In genomic region chr21:28745131-28746055, GRCh38 we compare ENCODE assay signal across 8 cellular contexts.
A peak's percentile ranks its signal among the peaks of the same experiment; 100 is the strongest.
DNase-seq lines count a peak whose midpoint lies in the region; ATAC-seq, FAIRE-seq and TF ChIP-seq lines count a peak whose summit lies in the region.

No MANE protein-coding gene starts in this region.

- FAIRE-seq in GM12878 (lab: Jason Lieb, UNC): peak; percentile 84

- POLR2A ChIA-PET in GM12878 (lab: Charles Lee): no interaction called here

- no peak for TF ChIP-seq POLR2A in GM12878 (IDR thresholded peaks at IDR 0.05; ENCODE audit: low read depth, low read length)

- 0 out of 2 replicates have a peak overlapping the region, but pooled peaks have one; percentile 4 for H3K9ac ChIP-seq in GM12878 (ENCODE audit: control insufficient read depth, insufficient read depth, low read length)

- in situ Hi-C loops in GM12878 (cut with MboI): loop anchor here (5.0 kb wide), 1 partner anchor 1903 kb away; no protein-coding TSS in a partner anchor

- H3K79me2 ChIP-seq in GM12878 (ENCODE audit: control insufficient read depth, insufficient read depth, low read length): no peaks in the 10 kb centered on the region

- TF ChIP-seq CTCF in GM12878 (IDR thresholded peaks at IDR 0.05 in 2 of 3, conservative IDR thresholded peaks at IDR 0.05 in 1 of 3; ENCODE audit: control insufficient read depth in 2 of 3, extremely low read depth in 1 of 3, insufficient read depth in 1 of 3, low read depth in 3 of 3, low read length in 3 of 3): peak; percentile 85 to 94 (median 94)

- intact Hi-C loops in GM12878 (cut with micrococcal nuclease; ENCODE audit: unreplicated experiment): loop anchor here (1.0 to 2.0 kb wide), 3 partner anchors 195 to 1897 kb away; no protein-coding TSS in a partner anchor
- intact Hi-C loops in sciatic nerve (cut with DNase I): no loop called here

- peak overlapping the region; percentile 44; the same call in 1 of the 2 replicates for H3K4me3 ChIP-seq in GM12878

- no peaks in the 10 kb centered on the region for H4K20me1 ChIP-seq in GM12878 (ENCODE audit: control insufficient read depth, insufficient read depth)

- RAD21 ChIA-PET in GM12878 (lab: Charles Lee; ENCODE audit: unreplicated experiment): interaction anchor here (0.8 to 2.3 kb wide), 9 partner anchors 10 to 1898 kb away, joined by 3 to 22 read pairs (median 5); a partner anchor contains a TSS

- CTCF ChIA-PET in GM12878 (lab: Yijun Ruan, JAX): interaction anchor here (0.7 to 4.2 kb wide), 45 partner anchors 9 to 1929 kb away, joined by 3 to 42 read pairs (median 3); no protein-coding TSS in a partner anchor

- SMC1A ChIA-PET in GM12878 (lab: Charles Lee; ENCODE audit: uncharacterized antibody, unreplicated experiment): interaction anchor here (0.8 to 2.8 kb wide), 19 partner anchors 10 to 1897 kb away, joined by 3 to 23 read pairs (median 4); no protein-coding TSS in a partner anchor

- H3K27me3 ChIP-seq in GM12878 (replicated peaks in 1 of 2; ENCODE audit: control insufficient read depth in 2 of 2, insufficient read depth in 2 of 2, low read length in 1 of 2): no peaks in the 10 kb centered on the region

- H3K4me2 ChIP-seq in GM12878 (ENCODE audit: control insufficient read depth, insufficient read depth): peak overlapping the region; percentile 76

- peak; percentile 8 to 28 for DNase-seq in NCI-H187 (lab: John Stamatoyannopoulos, UW)
- DNase-seq in T-helper 9 cell: peak; percentile 50
- DNase-seq in GM12878 (ENCODE audit: low read depth, low spot score): peak; percentile 33
- peak in 45 of 51 donors; percentile 2 to 89 (median 40) for DNase-seq in hypothalamus (lab: John Stamatoyannopoulos, UW)
- peak; percentile 84 for DNase-seq in sciatic nerve (ENCODE audit: low spot score)
- DNase-seq in NK-92 (lab: John Stamatoyannopoulos, UW; ENCODE audit: unreplicated experiment): no peak

- H3K9me3 ChIP-seq in GM12878 (replicated peaks; ENCODE audit: control insufficient read depth, insufficient read depth, low read length): no peaks in the 10 kb centered on the region

- TF ChIP-seq RAD21 in GM12878 (IDR thresholded peaks at IDR 0.05; ENCODE audit: insufficient read depth, low read depth, low read length): peak; percentile 97

- TF ChIP-seq EP300 in GM12878 (IDR thresholded peaks at IDR 0.05; ENCODE audit: borderline replicate concordance in 1 of 2, control insufficient read depth in 1 of 2, low read depth in 2 of 2, low read length in 2 of 2): no peak

- peaks cover 3% of the 10 kb centered on the region; the same call in 1 of the 2 replicates for H3K4me1 ChIP-seq in GM12878 (ENCODE audit: control insufficient read depth, insufficient read depth, low read length)

- ATAC-seq in GM18499 (IDR thresholded peaks at IDR 0.05; ENCODE audit: insufficient read depth, unreplicated experiment) (peak; percentile 74), HG02970 (IDR thresholded peaks at IDR 0.05; ENCODE audit: low FRiP score, unreplicated experiment) (peak; percentile 76), GM12878 (peak; percentile 97), sciatic nerve (peak; percentile 93)

- H2AFZ ChIP-seq in GM12878 (ENCODE audit: control insufficient read depth, low read depth, low read length): peak overlapping the region; percentile 85

- H3K27ac ChIP-seq in GM12878 (ENCODE audit: control insufficient read depth, insufficient read depth): no peak overlapping the region

- WGBS in GM12878 (ENCODE audit: insufficient coverage, insufficient replicate concordance, low lambda C conversion rate, missing lambda C conversion rate): 2% methylated on average over 16 of the region's 16 CpGs

- no peaks in the 10 kb centered on the region for H3K36me3 ChIP-seq in GM12878 (ENCODE audit: control insufficient read depth in 2 of 2, insufficient read depth in 2 of 2, low read length in 1 of 2)

- BruUV-seq in GM12878 (replicated peaks; lab: Mats Ljungman, UMichigan): no TSS peak

TF ChIP-seq in GM12878, 131 proteins besides CTCF, POLR2A, EP300 and RAD21:
- TF ChIP-seq CBFB (IDR thresholded peaks at IDR 0.05; ENCODE audit: low read depth) (peak; percentile 90), YY1 (IDR thresholded peaks at IDR 0.05; ENCODE audit: low read depth, low read length) (peak; percentile 93), STAT1 (conservative IDR thresholded peaks at IDR 0.05) (no peak), STAT3 (IDR thresholded peaks at IDR 0.05; ENCODE audit: low read depth, low read length) (0 out of 2 replicates have a peak, but pooled peaks have one; percentile 13), ZNF207 (IDR thresholded peaks at IDR 0.05; ENCODE audit: borderline replicate concordance) (no peak), NR2C1 (IDR thresholded peaks at IDR 0.05) (no peak), TCF12 (IDR thresholded peaks at IDR 0.05; ENCODE audit: low read depth, low read length) (no peak), RUNX3 (IDR thresholded peaks at IDR 0.05; ENCODE audit: low read length) (peak; percentile 94), SMC3 (IDR thresholded peaks at IDR 0.05; ENCODE audit: borderline replicate concordance, low read length) (peak; percentile 93), NRF1 (conservative IDR thresholded peaks at IDR 0.05; ENCODE audit: low read depth, low read length) (0 out of 2 replicates have a peak, but pooled peaks have one; percentile 2), LARP7 (IDR thresholded peaks at IDR 0.05) (no peak)
